ENCODE assay signal across 32 cellular contexts in the genomic region with DNA sequence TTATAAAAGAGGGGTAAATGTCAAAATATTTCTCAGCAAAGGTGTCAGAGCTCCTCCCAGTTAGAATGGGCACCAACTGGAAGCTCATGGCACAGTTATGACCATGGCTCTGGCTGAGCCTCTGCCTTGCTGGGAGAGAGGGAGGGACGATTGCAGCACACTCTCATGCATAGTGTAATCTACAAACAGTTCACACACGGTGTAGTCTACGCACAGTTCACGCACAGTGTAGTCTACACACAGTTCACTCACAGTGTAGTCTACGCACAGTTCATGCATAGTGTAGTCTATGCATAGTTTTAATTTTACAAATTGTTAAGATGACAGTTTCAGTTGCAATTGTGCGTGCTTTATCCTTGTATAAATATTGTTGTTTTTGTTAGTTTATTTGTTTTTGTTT.
"Had no signal": no experiment of that assay in that cellular context is flagged by ENCODE, and none has a peak within 500 bp of the region (broad histone marks: within the 10 kb centered on the region; RNA-seq: fewer than 3 reads in every experiment).

No MANE protein-coding gene starts in this region.

- H3K4me1 ChIP-seq: adrenal gland, ascending aorta, body of pancreas, breast epithelium had no signal

- H3K4me3 ChIP-seq: adrenal gland, ascending aorta, body of pancreas, breast epithelium, cardiac muscle cell had no signal

- ATAC-seq: activated naive CD4-positive, alpha-beta T cell treated with anti-CD3 and anti-CD28 coated beads, Interleukin-2, amount 50 U/mL, for 72 hours; activated naive CD8-positive, alpha-beta T cell treated with anti-CD3 and anti-CD28 coated beads, Interleukin-2, amount 50 U/mL, for 24 hours; activated T-cell treated with anti-CD3 and anti-CD28 coated beads, Interleukin-2, amount 50 U/mL, for 4 hours; activated T-cell treated with anti-CD3 and anti-CD28 coated beads, Interleukin-2, amount 50 U/mL, for 72 hours; activated T-helper 17 cell treated with anti-CD3 and anti-CD28 coated beads, Interleukin-2, amount 50 U/mL, for 72 hours; body of pancreas had no signal

- H3K36me3 ChIP-seq: adrenal gland, ascending aorta, brain microvascular endothelial cell, breast epithelium, cardiac muscle cell had no signal

- H3K9me3 ChIP-seq: adrenal gland, ascending aorta, body of pancreas, breast epithelium had no signal

- DNase-seq: activated effector memory CD4-positive, alpha-beta T cell treated with anti-CD3 and anti-CD28 coated beads, Interleukin-2, amount 50 U/mL, for 16 hours; activated effector memory CD4-positive, alpha-beta T cell treated with Interleukin-2 at 50 U/mL for 16 hours; activated gamma-delta T cell; activated gamma-delta T cell treated with Interleukin-2 at 50 U/mL for 16 hours; activated naive CD4-positive, alpha-beta T cell; activated naive CD4-positive, alpha-beta T cell treated with anti-CD3 and anti-CD28 coated beads for 36 hours; activated naive CD4-positive, alpha-beta T cell treated with anti-CD3 and anti-CD28 coated beads, Interleukin-2, amount 10 ng/mL, durations not matched to agents 7 days and 5 days; activated naive CD4-positive, alpha-beta T cell treated with anti-CD3 and anti-CD28 coated beads, Interleukin-2, amount 50 U/mL, for 16 hours; activated naive CD4-positive, alpha-beta T cell treated with Interleukin-2 at 50 U/mL for 16 hours; activated naive CD8-positive, alpha-beta T cell treated with anti-CD3 and anti-CD28 coated beads for 36 hours; activated naive CD8-positive, alpha-beta T cell treated with anti-CD3 and anti-CD28 coated beads, Interleukin-2, amount 10 ng/mL, durations not matched to agents 7 days and 5 days; activated naive CD8-positive, alpha-beta T cell treated with anti-CD3 and anti-CD28 coated beads, Interleukin-2, amount 50 U/mL, for 24 hours; activated T-cell treated with anti-CD3 and anti-CD28 coated beads, Interleukin-2, amount 50 U/mL, for 1 hour; activated T-cell treated with anti-CD3 and anti-CD28 coated beads, Interleukin-2, amount 50 U/mL, for 24 hours; activated T-cell treated with anti-CD3 and anti-CD28 coated beads, Interleukin-2, amount 50 U/mL, for 4 hours; activated T-cell treated with anti-CD3 and anti-CD28 coated beads, Interleukin-2, amount 50 U/mL, for 48 hours; activated T-cell treated with anti-CD3 and anti-CD28 coated beads, Interleukin-2, amount 50 U/mL, for 72 hours; adrenal gland; amniotic stem cell; amygdala; anterior cingulate cortex; aorta; body of pancreas; brain microvascular endothelial cell; caudate nucleus; central memory CD4-positive, alpha-beta T cell; cerebellar nuclear complex had no signal

- H3K27ac ChIP-seq: adrenal gland, ascending aorta, body of pancreas, brain microvascular endothelial cell, breast epithelium, cardiac muscle cell had no signal

- H3K27me3 ChIP-seq: adrenal gland, ascending aorta, body of pancreas, brain microvascular endothelial cell, breast epithelium, cardiac muscle cell had no signal
